Comparison of ENCODE assay signal across 12 cellular contexts in the genomic region with DNA sequence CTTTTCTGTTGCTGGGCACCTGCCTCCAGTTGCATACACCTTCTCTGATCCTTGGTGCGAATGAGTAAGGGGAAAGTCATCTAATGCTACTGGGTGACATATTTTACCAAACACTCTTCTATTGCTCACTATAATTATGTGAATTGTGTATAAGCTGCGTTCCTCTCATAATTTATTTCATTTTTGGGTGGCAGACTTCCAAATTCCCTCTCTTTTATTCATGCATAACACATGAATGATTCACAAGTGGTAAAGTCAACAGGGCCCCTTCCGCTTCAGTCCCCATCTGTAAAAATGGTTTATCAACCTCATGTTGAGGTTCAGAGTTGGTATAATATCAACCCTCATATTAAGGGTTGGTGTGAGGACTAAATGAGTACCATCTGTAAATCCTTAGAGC. TPM values are rescaled to one million over a fixed set of nuclear protein-coding genes. Genes with fewer than 3 reads are reported as not detected.
DNase-seq lines count a peak whose midpoint lies in the region; ATAC-seq and TF ChIP-seq lines count a peak whose summit lies in the region.
"Had no signal": no experiment of that assay in that cellular context is flagged by ENCODE, and none has a peak within 500 bp of the region (broad histone marks: within the 10 kb centered on the region; RNA-seq: fewer than 3 reads in every experiment).

No MANE protein-coding gene starts in this region.

- peaks cover 16% of the 10 kb centered on the region for H3K79me2 ChIP-seq in mammary epithelial cell (ENCODE audit: insufficient read depth, low read length)

- H3K4me3 ChIP-seq in mammary epithelial cell (replicated peaks in 1 of 3; ENCODE audit: insufficient read depth in 1 of 3, low read depth in 2 of 3, low read length in 3 of 3), result no peak overlapping the region

- intact Hi-C loops in mammary epithelial cell (cut with micrococcal nuclease), result no loop called here

- TF ChIP-seq CTCF in mammary epithelial cell (conservative IDR thresholded peaks at IDR 0.05 in 1 of 2, IDR thresholded peaks at IDR 0.05 in 1 of 2; ENCODE audit: extremely low read depth in 1 of 2, insufficient read depth in 1 of 2, low read depth in 1 of 2, low read length in 2 of 2) (no peak), osteocyte (IDR thresholded peaks at IDR 0.05) (no peak)

- no peak overlapping the region for H3K4me2 ChIP-seq in mammary epithelial cell (ENCODE audit: insufficient read depth, low read depth, low read length)

- no peaks in the 10 kb centered on the region for H3K36me3 Mint-ChIP-seq in osteocyte (ENCODE audit: unreplicated experiment)

- in situ Hi-C loops in mammary epithelial cell (cut with MboI; ENCODE audit: low sequenced_read_pairs in 2 of 2), result loop anchor here (10.0 to 25.0 kb wide), 2 partner anchors 267 to 439 kb away; partner anchors contain the start of gene TOR1AIP1 (in 1 of the 2)

- no peak overlapping the region for H2AFZ ChIP-seq in mammary epithelial cell (ENCODE audit: low read depth, low read length)

- no peaks in the 10 kb centered on the region for H4K20me1 ChIP-seq in mammary epithelial cell (ENCODE audit: insufficient read depth, low read length)

- DNase-seq in DMS79 treated with DMSO at 0.1 percent for 48 hours (lab: John Stamatoyannopoulos, UW) (peak; percentile 71), NCI-H1694 treated with DMSO at 0.1 percent for 48 hours (lab: John Stamatoyannopoulos, UW) (peak; percentile 79), mammary epithelial cell (peak; percentile 72), osteocyte (ENCODE audit: extremely low spot score, unreplicated experiment) (peak; percentile 2), DMS153 treated with DMSO at 0.1 percent for 48 hours (lab: John Stamatoyannopoulos, UW; ENCODE audit: unreplicated experiment) (no peak), cerebellum (ENCODE audit: low spot score) (no peak)
- DNase-seq: activated naive CD4-positive, alpha-beta T cell treated with Interleukin-2 at 50 U/mL for 16 hours; small intestine; stimulated activated naive CD4-positive, alpha-beta T cell had no signal

- dilution Hi-C loops in mammary epithelial cell (cut with HindIII; ENCODE audit: low sequenced_read_pairs), result no loop called here

- no peaks in the 10 kb centered on the region for H3K36me3 ChIP-seq in mammary epithelial cell (ENCODE audit: insufficient read depth, low read length)

- no peak overlapping the region for H3K4me3 Mint-ChIP-seq in osteocyte (ENCODE audit: unreplicated experiment)

- WGBS in mammary epithelial cell (ENCODE audit: low coverage, missing lambda C conversion rate), result 65% methylated on average over 3 of the region's 3 CpGs

- no peak for ATAC-seq in GM21528 (IDR thresholded peaks at IDR 0.05; ENCODE audit: low FRiP score, unreplicated experiment)
- ATAC-seq in GM18873 (IDR thresholded peaks at IDR 0.05; ENCODE audit: low FRiP score, unreplicated experiment), result no peak
- ATAC-seq: activated CD4-positive, CD25-positive, alpha-beta regulatory T cell treated with anti-CD3 and anti-CD28 coated beads, Interleukin-2, amount 50 U/mL, for 24 hours had no signal

- no peak overlapping the region for H3K9ac ChIP-seq in mammary epithelial cell (ENCODE audit: insufficient read depth, low read length)

- no peak overlapping the region for H3K27ac ChIP-seq in mammary epithelial cell (ENCODE audit: insufficient read depth, low read depth, low read length)

- no peaks in the 10 kb centered on the region for H3K9me3 ChIP-seq in mammary epithelial cell (replicated peaks; ENCODE audit: insufficient read depth, low read length)

- peaks cover 41% of the 10 kb centered on the region for H3K4me1 Mint-ChIP-seq in osteocyte (ENCODE audit: unreplicated experiment)

- no TSS peak for BruUV-seq in mammary epithelial cell (replicated peaks; lab: Mats Ljungman, UMichigan)

- no peaks in the 10 kb centered on the region for H3K27me3 Mint-ChIP-seq in osteocyte (ENCODE audit: unreplicated experiment)

- CTCF ChIA-PET in mammary epithelial cell (lab: Charles Lee; ENCODE audit: low non-redundant PET), result interaction anchor here (0.6 kb wide), 1 partner anchor 337 kb away, joined by 4 read pairs; no protein-coding TSS in a partner anchor

- H3K27ac Mint-ChIP-seq in osteocyte (ENCODE audit: unreplicated experiment), result peak overlapping the region; percentile 76

- no peaks in the 10 kb centered on the region for H3K27me3 ChIP-seq in mammary epithelial cell (ENCODE audit: insufficient read depth, low read length)

- no peaks in the 10 kb centered on the region for H3K9me3 Mint-ChIP-seq in osteocyte (ENCODE audit: unreplicated experiment)

- peaks cover 32% of the 10 kb centered on the region for H3K4me1 ChIP-seq in mammary epithelial cell (ENCODE audit: insufficient read depth, low read length)

RNA-seq across cellular contexts. Expression of gene QSOX1, which starts 3.2 kb away (rescaled TPM):
- total RNA-seq in mammary epithelial cell (100 to 1,000 TPM in 1 of 2 donors, 10 to 100 TPM in 1; 92.4 to 120 TPM), osteocyte (152 and 162 TPM in 2 replicates), cerebellum (19.3 TPM)
- polyA plus RNA-seq in mammary epithelial cell, result 60.4 TPM
- polyA minus RNA-seq in mammary epithelial cell, result 61.8 TPM

Comparison
In these comparisons a context has a peak if more than half of its experiments do, and no peak if none do; other contexts are left out.
1. DNase-seq: peak in DMS79 treated with DMSO at 0.1 percent for 48 hours (single experiment), NCI-H1694 treated with DMSO at 0.1 percent for 48 hours (single experiment), mammary epithelial cell (single experiment) and osteocyte (single experiment); none in DMS153 treated with DMSO at 0.1 percent for 48 hours (single experiment) and cerebellum (single experiment).